8 cellular contexts compared by ENCODE assay signal in genomic region chr3:24521306-24522154, GRCh38. TPM values are rescaled to one million over a fixed set of nuclear protein-coding genes. Genes with fewer than 3 reads are reported as not detected.
A peak's percentile ranks its signal among the peaks of the same experiment; 100 is the strongest.
DNase-seq lines count a peak whose midpoint lies in the region; ATAC-seq, FAIRE-seq and TF ChIP-seq lines count a peak whose summit lies in the region.

No MANE protein-coding gene starts in this region.

- TSS peak; percentile 58 for BruUV-seq in HepG2 (replicated peaks; lab: Mats Ljungman, UMichigan)

- H3K36me3 Mint-ChIP-seq in activated CD8-positive, alpha-beta memory T cell treated with anti-CD3 and anti-CD28 coated beads, Interleukin-2, amount 10 ng/mL, durations not matched to agents 7 days and 5 days: peaks cover 2% of the 10 kb centered on the region

- intact Hi-C loops in HepG2 (cut with micrococcal nuclease; ENCODE audit: unreplicated experiment): loop anchor here (1.0 to 10.0 kb wide), 5 partner anchors 25 to 161 kb away; no protein-coding TSS in a partner anchor

- H3K9me3 Mint-ChIP-seq in stimulated activated naive CD8-positive, alpha-beta T cell treated with anti-CD3 and anti-CD28 coated beads, Interleukin-15, amount 100 ng/mL, for 72 hours: no peaks in the 10 kb centered on the region
- no peaks in the 10 kb centered on the region for H3K9me3 Mint-ChIP-seq in activated CD8-positive, alpha-beta memory T cell treated with anti-CD3 and anti-CD28 coated beads, Interleukin-2, amount 10 ng/mL, durations not matched to agents 7 days and 5 days (ENCODE audit: low read depth)

- no peaks in the 10 kb centered on the region for H3K9me3 ChIP-seq in MM.1S (replicated peaks; ENCODE audit: insufficient read depth, low read length)
- H3K9me3 ChIP-seq in duodenal mucosa (ENCODE audit: control insufficient read depth in 1 of 2, low read length in 2 of 2): no peaks in the 10 kb centered on the region
- H3K9me3 ChIP-seq in HepG2 (ENCODE audit: low read length): no peaks in the 10 kb centered on the region

- H3K27ac ChIP-seq in MM.1S (ENCODE audit: low read length) (no peak overlapping the region), duodenal mucosa (ENCODE audit: low read depth, low read length) (no peak overlapping the region), HepG2 (ENCODE audit: extremely low read length, insufficient read depth, low read length) (peak overlapping the region; percentile 92)

- peak in 1 of 2 experiments; percentile 30 for TF ChIP-seq POLR2A in HepG2 (IDR thresholded peaks at IDR 0.05; ENCODE audit: insufficient read depth in 1 of 2, low read depth in 2 of 2, low read length in 2 of 2)

- H2AFZ ChIP-seq in MM.1S (ENCODE audit: low read length) (peak overlapping the region; percentile 77), HepG2 (ENCODE audit: low read length) (peak overlapping the region; percentile 80)

- peak overlapping the region; percentile 13; the same call in 1 of the 2 replicates for H3K9ac ChIP-seq in MM.1S (ENCODE audit: low read length)
- peak overlapping the region in 1 of 2 donors; percentile 14 for H3K9ac ChIP-seq in duodenal mucosa (ENCODE audit: low read depth in 1 of 2, low read length in 2 of 2)
- H3K9ac ChIP-seq in HepG2 (ENCODE audit: insufficient read depth, low read depth, low read length): peak overlapping the region; percentile 87

- TF ChIP-seq RAD21 in HepG2 (CRISPR knock-in tag; IDR thresholded peaks at IDR 0.05): peak; percentile 62

- H3K79me2 ChIP-seq in MM.1S (ENCODE audit: low read length) (no peaks in the 10 kb centered on the region), HepG2 (ENCODE audit: insufficient read depth, low read length) (peaks cover 16% of the 10 kb centered on the region)

- ATAC-seq in HepG2 (peak; percentile 72), HG02763 (IDR thresholded peaks at IDR 0.05; ENCODE audit: unreplicated experiment) (no peak), GM21526 (IDR thresholded peaks at IDR 0.05; ENCODE audit: low FRiP score, unreplicated experiment) (no peak)
- peak; percentile 59 for ATAC-seq in stimulated activated naive CD8-positive, alpha-beta T cell treated with anti-CD3 and anti-CD28 coated beads, Interleukin-15, amount 100 ng/mL, for 72 hours
- ATAC-seq in activated CD8-positive, alpha-beta memory T cell treated with anti-CD3 and anti-CD28 coated beads, Interleukin-2, amount 10 ng/mL, durations not matched to agents 7 days and 5 days: no peak

- peak overlapping the region; percentile 75; the same call in 1 of the 2 replicates for H3K4me2 ChIP-seq in MM.1S (ENCODE audit: low read depth, low read length)
- peak overlapping the region; percentile 87 for H3K4me2 ChIP-seq in HepG2 (ENCODE audit: low read depth, low read length)

- POLR2A ChIA-PET in HepG2 (lab: Yijun Ruan, JAX): interaction anchor here (0.9 to 3.2 kb wide), 6 partner anchors 16 to 146 kb away, joined by 3 to 29 read pairs (median 4); partner anchors contain the start of gene THRB

- TF ChIP-seq EP300 in HepG2 (IDR thresholded peaks at IDR 0.05; ENCODE audit: low read depth in 2 of 2, low read length in 2 of 2) (no peak), HepG2 (CRISPR knock-in tag; IDR thresholded peaks at IDR 0.05; ENCODE audit: borderline replicate concordance) (no peak)

- H3K36me3 ChIP-seq in GM06990 (ENCODE audit: control insufficient read depth, insufficient read depth, low read length): no peaks in the 10 kb centered on the region
- H3K36me3 ChIP-seq in MM.1S (replicated peaks; ENCODE audit: insufficient read depth, low read length): no peaks in the 10 kb centered on the region
- H3K36me3 ChIP-seq in duodenal mucosa (ENCODE audit: control insufficient read depth in 1 of 2, insufficient read depth in 2 of 2, low read length in 2 of 2): no peaks in the 10 kb centered on the region
- no peaks in the 10 kb centered on the region for H3K36me3 ChIP-seq in HepG2 (replicated peaks in 1 of 2; ENCODE audit: control insufficient read depth in 1 of 2, insufficient read depth in 2 of 2, low read length in 2 of 2)

- H3K27me3 ChIP-seq in GM06990 (replicated peaks; ENCODE audit: control insufficient read depth, insufficient read depth, low read length) (peaks cover 3% of the 10 kb centered on the region), MM.1S (replicated peaks; ENCODE audit: insufficient read depth, low read length) (peaks cover 6% of the 10 kb centered on the region; the same call in 1 of the 2 replicates), duodenal mucosa (ENCODE audit: control insufficient read depth in 1 of 2, insufficient read depth in 2 of 2, low read length in 2 of 2) (peaks cover 4 to 16% of the 10 kb centered on the region in 2 donors), HepG2 (ENCODE audit: control insufficient read depth in 1 of 2, insufficient read depth in 2 of 2, low read length in 2 of 2) (no peaks in the 10 kb centered on the region; a peak in 1 of 5 replicates)

- H3K9me2 ChIP-seq in MM.1S (replicated peaks; ENCODE audit: insufficient read depth, low read length): no peaks in the 10 kb centered on the region

- peaks cover 50% of the 10 kb centered on the region for H3K27me3 Mint-ChIP-seq in stimulated activated naive CD8-positive, alpha-beta T cell treated with anti-CD3 and anti-CD28 coated beads, Interleukin-15, amount 100 ng/mL, for 72 hours
- peaks cover 43% of the 10 kb centered on the region for H3K27me3 Mint-ChIP-seq in activated CD8-positive, alpha-beta memory T cell treated with anti-CD3 and anti-CD28 coated beads, Interleukin-2, amount 10 ng/mL, durations not matched to agents 7 days and 5 days

- H3F3A ChIP-seq in MM.1S (ENCODE audit: insufficient read depth, low read length): no peaks in the 10 kb centered on the region

- H3K4me3 ChIP-seq in GM06990 (replicated peaks; ENCODE audit: low read depth, low read length): peak overlapping the region; percentile 13; the same call in 1 of the 2 replicates
- peak overlapping the region; percentile 61 for H3K4me3 ChIP-seq in MM.1S (ENCODE audit: low read length)
- H3K4me3 ChIP-seq in duodenal mucosa (ENCODE audit: low read depth in 1 of 2, low read length in 2 of 2): peak overlapping the region; percentile 57 to 67
- H3K4me3 ChIP-seq in HepG2 (replicated peaks in 1 of 3; ENCODE audit: insufficient read depth in 1 of 3, low read depth in 2 of 3, low read length in 3 of 3): peak overlapping the region; percentile 82 to 93 (median 85)

- CTCF ChIA-PET in HepG2 (lab: Yijun Ruan, JAX; ENCODE audit: low intra/inter-chr PET ratio, low total read pairs): no interaction called here
- CTCF ChIA-PET in activated CD8-positive, alpha-beta memory T cell treated with anti-CD3 and anti-CD28 coated beads, Interleukin-2, amount 10 ng/mL, durations not matched to agents 7 days and 5 days (lab: Charles Lee): no interaction called here

- no CpG with 5 or more reads among the region's 86 CpGs for WGBS in HepG2 (ENCODE audit: low lambda C conversion rate)

- peak overlapping the region in 1 of 2 donors; percentile 39 for H3K4me3 Mint-ChIP-seq in stimulated activated naive CD8-positive, alpha-beta T cell treated with anti-CD3 and anti-CD28 coated beads, Interleukin-15, amount 100 ng/mL, for 72 hours
- H3K4me3 Mint-ChIP-seq in activated CD8-positive, alpha-beta memory T cell treated with anti-CD3 and anti-CD28 coated beads, Interleukin-2, amount 10 ng/mL, durations not matched to agents 7 days and 5 days: no peak overlapping the region

- in situ Hi-C loops in HepG2 (cut with HindIII; ENCODE audit: extremely low pct_ligation_motif_present, low pct_unique_long_range_greater_than_20kb): no loop called here

- FAIRE-seq in HepG2 (lab: Jason Lieb, UNC): no peak

- H3K27ac Mint-ChIP-seq in stimulated activated naive CD8-positive, alpha-beta T cell treated with anti-CD3 and anti-CD28 coated beads, Interleukin-15, amount 100 ng/mL, for 72 hours: no peak overlapping the region
- no peak overlapping the region for H3K27ac Mint-ChIP-seq in activated CD8-positive, alpha-beta memory T cell treated with anti-CD3 and anti-CD28 coated beads, Interleukin-2, amount 10 ng/mL, durations not matched to agents 7 days and 5 days

- H3K4me1 Mint-ChIP-seq in stimulated activated naive CD8-positive, alpha-beta T cell treated with anti-CD3 and anti-CD28 coated beads, Interleukin-15, amount 100 ng/mL, for 72 hours: peaks cover 6% of the 10 kb centered on the region
- peaks cover 3% of the 10 kb centered on the region for H3K4me1 Mint-ChIP-seq in activated CD8-positive, alpha-beta memory T cell treated with anti-CD3 and anti-CD28 coated beads, Interleukin-2, amount 10 ng/mL, durations not matched to agents 7 days and 5 days

- TF ChIP-seq CTCF in GM06990 (IDR thresholded peaks at IDR 0.05; ENCODE audit: insufficient read depth, low read length, poor library complexity, severe bottlenecking) (no peak), MM.1S (IDR thresholded peaks at IDR 0.05; ENCODE audit: low read length) (no peak), HepG2 (CRISPR knock-in tag; IDR thresholded peaks at IDR 0.05) (peak; percentile 34)

- no peak for DNase-seq in GM06990 (ENCODE audit: extremely low read depth, insufficient read length)
- DNase-seq in MM.1S: peak; percentile 57
- DNase-seq in HepG2 (ENCODE audit: low spot score): peak; percentile 36
- DNase-seq in stimulated activated naive CD8-positive, alpha-beta T cell treated with anti-CD3 and anti-CD28 coated beads, Interleukin-15, amount 100 ng/mL, for 72 hours: no peak
- no peak for DNase-seq in activated CD8-positive, alpha-beta memory T cell treated with anti-CD3 and anti-CD28 coated beads, Interleukin-2, amount 10 ng/mL, durations not matched to agents 7 days and 5 days

- H4K20me1 ChIP-seq in MM.1S (ENCODE audit: insufficient read depth, low read length) (no peaks in the 10 kb centered on the region), HepG2 (ENCODE audit: insufficient read depth, low read length) (no peaks in the 10 kb centered on the region)

- H3K4me1 ChIP-seq in MM.1S (ENCODE audit: low read length) (no peaks in the 10 kb centered on the region), duodenal mucosa (ENCODE audit: control insufficient read depth in 1 of 2, insufficient read depth in 2 of 2, low read length in 2 of 2) (peaks cover 5 to 15% of the 10 kb centered on the region in 2 donors), HepG2 (ENCODE audit: insufficient read depth, low read length) (peaks cover 65% of the 10 kb centered on the region)

RNA-seq across cellular contexts. Expression of gene THRB, which starts 26.9 kb away (rescaled TPM):
- total RNA-seq in HepG2 (2016; rRNA removed; fragmentation: Illumina TruSeq; extraction: Trizol): 22.7 and 30.1 TPM in 2 replicates
- total RNA-seq in HepG2 (2016; cell fraction: cytosol; rRNA removed; fragmentation: Illumina TruSeq; extraction: Trizol; ENCODE audit: low read depth): 9.2 and 10.9 TPM in 2 replicates
- total RNA-seq in HepG2 (2016; cell fraction: insoluble cytoplasmic fraction; rRNA removed; fragmentation: Illumina TruSeq; extraction: Trizol): 20.4 and 24.3 TPM in 2 replicates
- total RNA-seq in HepG2 (2016; cell fraction: membrane; rRNA removed; fragmentation: Illumina TruSeq; extraction: Trizol): 16.1 and 18.6 TPM in 2 replicates
- 40.5 and 40.8 TPM in 2 replicates for total RNA-seq in HepG2 (2016; cell fraction: nucleus; rRNA removed; fragmentation: Illumina TruSeq; extraction: Trizol)
- polyA plus RNA-seq in HepG2 (2011; rRNA removed): 4.3 and 4.7 TPM in 2 replicates
- polyA plus RNA-seq in HepG2 (2011; cell fraction: cytosol; rRNA removed): 3.0 and 4.0 TPM in 2 replicates
- 6.1 and 7.0 TPM in 2 replicates for polyA plus RNA-seq in HepG2 (2011; cell fraction: nucleus; rRNA removed)
- polyA plus RNA-seq in HepG2 (2012): 7.5 and 9.3 TPM in 2 replicates
- polyA plus RNA-seq in HepG2 (2016; cell fraction: cytosol; fragmentation: Illumina TruSeq; extraction: Trizol; ENCODE audit: low read depth): 3.5 and 4.3 TPM in 2 replicates
- polyA plus RNA-seq in HepG2 (2016; cell fraction: insoluble cytoplasmic fraction; fragmentation: Illumina TruSeq; extraction: Trizol; ENCODE audit: low read depth): 14.8 and 17.3 TPM in 2 replicates
- 6.5 and 6.7 TPM in 2 replicates for polyA plus RNA-seq in HepG2 (2016; cell fraction: membrane; fragmentation: Illumina TruSeq; extraction: Trizol; ENCODE audit: low read depth)
- polyA plus RNA-seq in HepG2 (2016; cell fraction: nucleus; fragmentation: Illumina TruSeq; extraction: Trizol; ENCODE audit: insufficient read depth, low read depth): 14.6 and 17.3 TPM in 2 replicates
- 3.3 and 9.4 TPM in 2 replicates for polyA minus RNA-seq in HepG2 (2011; rRNA and poly(A)+ RNA removed; ENCODE audit: low replicate concordance)
- 8.1 and 8.3 TPM in 2 replicates for polyA minus RNA-seq in HepG2 (2011; cell fraction: cytosol; rRNA and poly(A)+ RNA removed)
- 45.8 and 47.3 TPM in 2 replicates for polyA minus RNA-seq in HepG2 (2011; cell fraction: nucleus; rRNA and poly(A)+ RNA removed)
- total RNA-seq in activated CD8-positive, alpha-beta memory T cell treated with anti-CD3 and anti-CD28 coated beads, Interleukin-2, amount 10 ng/mL, durations not matched to agents 7 days and 5 days: not detected

Comparison
In these comparisons a context has a peak if more than half of its experiments do, and no peak if none do; other contexts are left out.
1. DNase-seq: peak in MM.1S (single experiment) and HepG2 (single experiment); none in GM06990 (single experiment), stimulated activated naive CD8-positive, alpha-beta T cell treated with anti-CD3 and anti-CD28 coated beads, Interleukin-15, amount 100 ng/mL, for 72 hours (0 of 2) and activated CD8-positive, alpha-beta memory T cell treated with anti-CD3 and anti-CD28 coated beads, Interleukin-2, amount 10 ng/mL, durations not matched to agents 7 days and 5 days (single experiment).
2. H3K4me3 ChIP-seq: peak in every context shown above with its lines; median percentile 85 in HepG2; 62 in duodenal mucosa; 61 in MM.1S; 13 in GM06990.
3. ATAC-seq: peak in HepG2 (single experiment) and stimulated activated naive CD8-positive, alpha-beta T cell treated with anti-CD3 and anti-CD28 coated beads, Interleukin-15, amount 100 ng/mL, for 72 hours (single experiment); none in HG02763 (single experiment), activated CD8-positive, alpha-beta memory T cell treated with anti-CD3 and anti-CD28 coated beads, Interleukin-2, amount 10 ng/mL, durations not matched to agents 7 days and 5 days (single experiment) and GM21526 (single experiment).
4. RNA of gene THRB, which starts 26.9 kb away (total RNA-seq): 9.2 to 40.8 TPM in HepG2; not detected in activated CD8-positive, alpha-beta memory T cell treated with anti-CD3 and anti-CD28 coated beads, Interleukin-2, amount 10 ng/mL, durations not matched to agents 7 days and 5 days; every median in the first group is over 10 times any median in the second.